Comparison of ENCODE assay signal across 15 cellular contexts in the genomic region with DNA sequence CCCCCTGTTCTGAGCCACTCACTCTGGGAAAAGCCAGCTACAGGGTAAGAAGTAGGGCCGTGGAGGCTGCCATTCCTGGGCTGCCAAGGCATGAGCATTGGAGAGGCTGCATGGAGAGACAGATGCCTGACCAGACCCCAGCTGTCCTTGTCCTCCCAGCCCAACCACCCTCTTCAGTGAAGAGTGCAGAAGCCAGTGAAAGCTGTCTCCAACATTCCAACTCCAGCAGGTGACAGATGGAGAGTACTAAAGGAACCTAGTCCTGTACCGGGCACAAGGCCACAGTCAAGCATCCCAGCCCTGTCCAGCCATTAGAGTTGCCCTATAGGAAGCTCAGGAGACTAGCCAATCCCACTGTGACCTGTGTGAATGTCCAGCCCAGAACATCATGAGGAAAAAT.
DNase-seq lines count a peak whose midpoint lies in the region; ATAC-seq lines count a peak whose summit lies in the region.
"Had no signal": no experiment of that assay in that cellular context is flagged by ENCODE, and none has a peak within 500 bp of the region (broad histone marks: within the 10 kb centered on the region; RNA-seq: fewer than 3 reads in every experiment).

No MANE protein-coding gene starts in this region.

- no peak overlapping the region for H3K18ac ChIP-seq in mesendoderm (ENCODE audit: low read length)

- WGBS in mesendoderm (ENCODE audit: extremely low coverage, insufficient coverage, low lambda C conversion rate), result no CpG with 5 or more reads among the region's 2 CpGs

- H3K4me3 ChIP-seq in mesendoderm (ENCODE audit: low read length), result no peak overlapping the region
- H3K4me3 ChIP-seq: GM12878, HAP-1 had no signal

- H3K27me3 Mint-ChIP-seq in stimulated activated memory B cell treated with anti-CD40 and anti-IgM and Interleukin-4, amounts not matched to agents 10 μg/mL and 1 μg/mL and 100 μg/mL, for 72 hours, result no peaks in the 10 kb centered on the region

- peaks cover 14% of the 10 kb centered on the region for H3K4me1 ChIP-seq in mesendoderm (ENCODE audit: control insufficient read depth, low read depth, low read length)
- H3K4me1 ChIP-seq: HAP-1 had no signal

- H2BK15ac ChIP-seq in mesendoderm (replicated peaks; ENCODE audit: low read depth), result no peak overlapping the region

- H3K4me2 ChIP-seq in mesendoderm (ENCODE audit: low read length), result no peak overlapping the region

- H3K4me3 Mint-ChIP-seq in stimulated activated memory B cell treated with anti-CD40 and anti-IgM and Interleukin-4, amounts not matched to agents 10 μg/mL and 1 μg/mL and 100 μg/mL, for 72 hours, result no peak overlapping the region
- H3K4me3 Mint-ChIP-seq: CD4-positive, alpha-beta memory T cell; HFFc6 had no signal

- H4K5ac ChIP-seq in mesendoderm (ENCODE audit: low read length), result no peak overlapping the region

- H3K56ac ChIP-seq in mesendoderm (ENCODE audit: low read length), result peak overlapping the region; percentile 61

- DNase-seq in G401 (ENCODE audit: low spot score) (peak; percentile 86), cerebellar cortex (ENCODE audit: low spot score) (peak; percentile 84), mesendoderm (no peak), NCI-H2171 treated with DMSO at 0.1 percent for 48 hours (lab: John Stamatoyannopoulos, UW) (no peak), NCI-H1436 (lab: John Stamatoyannopoulos, UW) (no peak)
- DNase-seq: Calu3; CD4-positive, alpha-beta memory T cell; COR-L47; DND-41; GDM1; GOT3; HFFc6 had no signal

- in situ Hi-C loops in G401 (cut with HindIII; ENCODE audit: low sequenced_read_pairs), result no loop called here

- no peak overlapping the region for H3K27ac Mint-ChIP-seq in stimulated activated memory B cell treated with anti-CD40 and anti-IgM and Interleukin-4, amounts not matched to agents 10 μg/mL and 1 μg/mL and 100 μg/mL, for 72 hours
- H3K27ac Mint-ChIP-seq: CD4-positive, alpha-beta memory T cell; HFFc6 had no signal

- H3K36me3 ChIP-seq in mesendoderm (ENCODE audit: control insufficient read depth, insufficient read depth, low read length), result no peaks in the 10 kb centered on the region
- H3K36me3 ChIP-seq: HAP-1 had no signal

- no peak overlapping the region for H3K23ac ChIP-seq in mesendoderm (ENCODE audit: low read length)

- H2AK5ac ChIP-seq in mesendoderm (ENCODE audit: low read length), result peak overlapping the region; percentile 79

- H3K4me1 Mint-ChIP-seq in stimulated activated memory B cell treated with anti-CD40 and anti-IgM and Interleukin-4, amounts not matched to agents 10 μg/mL and 1 μg/mL and 100 μg/mL, for 72 hours, result no peaks in the 10 kb centered on the region

- H3K27me3 ChIP-seq in mesendoderm (ENCODE audit: insufficient read depth, low read length, poor library complexity), result no peaks in the 10 kb centered on the region

- H2BK5ac ChIP-seq in mesendoderm (ENCODE audit: low read length), result peak overlapping the region; percentile 96

- peak; percentile 54 for ATAC-seq in stimulated activated memory B cell treated with anti-CD40 and anti-IgM and Interleukin-4, amounts not matched to agents 10 μg/mL and 1 μg/mL and 100 μg/mL, for 72 hours
- ATAC-seq: GM12878 had no signal

- H4K8ac ChIP-seq in mesendoderm (ENCODE audit: low read depth, low read length), result no peak overlapping the region

- H2BK120ac ChIP-seq in mesendoderm (ENCODE audit: low read depth, low read length), result no peak overlapping the region

- no peaks in the 10 kb centered on the region for H3K79me1 ChIP-seq in mesendoderm (ENCODE audit: low read length)

- H3K27ac ChIP-seq in mesendoderm (ENCODE audit: low read depth, low read length), result no peak overlapping the region

- H3K4ac ChIP-seq in mesendoderm (ENCODE audit: low read depth, low read length), result no peak overlapping the region

- H3K9me3 Mint-ChIP-seq in stimulated activated memory B cell treated with anti-CD40 and anti-IgM and Interleukin-4, amounts not matched to agents 10 μg/mL and 1 μg/mL and 100 μg/mL, for 72 hours, result no peaks in the 10 kb centered on the region
- H3K9me3 Mint-ChIP-seq: CD4-positive, alpha-beta memory T cell had no signal

- no peaks in the 10 kb centered on the region for H3K36me3 Mint-ChIP-seq in stimulated activated memory B cell treated with anti-CD40 and anti-IgM and Interleukin-4, amounts not matched to agents 10 μg/mL and 1 μg/mL and 100 μg/mL, for 72 hours
- H3K36me3 Mint-ChIP-seq: CD4-positive, alpha-beta memory T cell had no signal

- H3K9ac ChIP-seq in mesendoderm (ENCODE audit: low read length), result no peak overlapping the region

- no peaks in the 10 kb centered on the region for H3K79me2 ChIP-seq in mesendoderm (ENCODE audit: control insufficient read depth, insufficient read depth, low read length)

Comparison
In these comparisons a context has a peak if more than half of its experiments do, and no peak if none do; other contexts are left out.
1. DNase-seq: peak in G401 (single experiment) and cerebellar cortex (single experiment); none in mesendoderm (single experiment), NCI-H2171 treated with DMSO at 0.1 percent for 48 hours (single experiment) and NCI-H1436 (single experiment).